In genomic region chr4:168857546-168858314, GRCh38 we compare ENCODE assay signal across 13 cellular contexts.
DNase-seq lines count a peak whose midpoint lies in the region; ATAC-seq and TF ChIP-seq lines count a peak whose summit lies in the region.
"Had no signal": no experiment of that assay in that cellular context is flagged by ENCODE, and none has a peak within 500 bp of the region (broad histone marks: within the 10 kb centered on the region; RNA-seq: fewer than 3 reads in every experiment).

No MANE protein-coding gene starts in this region.

- H3K9me3 ChIP-seq in right atrium auricular region, result no peaks in the 10 kb centered on the region
- H3K9me3 ChIP-seq in trophoblast cell (ENCODE audit: insufficient read depth, low read depth, low read length), result no peaks in the 10 kb centered on the region
- H3K9me3 ChIP-seq in Caco-2, result no peaks in the 10 kb centered on the region
- H3K9me3 ChIP-seq: adrenal gland had no signal

- no peak for ATAC-seq in GM21576 (IDR thresholded peaks at IDR 0.05; ENCODE audit: unreplicated experiment)
- no peak for ATAC-seq in GM19351 (IDR thresholded peaks at IDR 0.05; ENCODE audit: unreplicated experiment)

- H3K4me1 Mint-ChIP-seq in Caco-2 (ENCODE audit: low read depth, unreplicated experiment), result peaks cover 8% of the 10 kb centered on the region

- no peaks in the 10 kb centered on the region for H3K79me1 ChIP-seq in trophoblast cell (ENCODE audit: low read length)

- no peak overlapping the region for H4K8ac ChIP-seq in trophoblast cell (ENCODE audit: low read depth, low read length)

- H2BK5ac ChIP-seq in trophoblast cell (ENCODE audit: low read depth, low read length, poor library complexity), result no peak overlapping the region

- POLR2A ChIA-PET in Caco-2 (lab: Charles Lee), result no interaction called here

- no peak overlapping the region for H3K4me3 Mint-ChIP-seq in Caco-2 (ENCODE audit: unreplicated experiment)
- H3K4me3 Mint-ChIP-seq: immature natural killer cell, type B pancreatic cell had no signal

- peaks cover 5% of the 10 kb centered on the region for H3K36me3 Mint-ChIP-seq in Caco-2 (ENCODE audit: insufficient read depth, unreplicated experiment)

- no peak for DNase-seq in right atrium auricular region (ENCODE audit: low spot score)
- DNase-seq in cardiac septum (ENCODE audit: low spot score), result no peak
- peak; percentile 74 for DNase-seq in fibroblast of mammary gland (ENCODE audit: low read depth)
- peak in 1 of 2 donors; percentile 70 for DNase-seq in trophoblast cell
- DNase-seq in Caco-2, result no peak
- no peak for DNase-seq in NCI-H187 (lab: John Stamatoyannopoulos, UW)
- DNase-seq: immature natural killer cell, Kasumi-1 had no signal

- H4K12ac ChIP-seq in trophoblast cell (ENCODE audit: low read depth, low read length), result no peak overlapping the region

- BruUV-seq in Caco-2 (replicated peaks; lab: Mats Ljungman, UMichigan), result no TSS peak

- no peak overlapping the region for H4K91ac ChIP-seq in trophoblast cell (ENCODE audit: low read depth, low read length)

- no peak overlapping the region for H2AK5ac ChIP-seq in trophoblast cell (ENCODE audit: low read length)

- CTCF ChIA-PET in Caco-2 (lab: Charles Lee), result no interaction called here

- H3K23ac ChIP-seq in trophoblast cell (ENCODE audit: low read length), result no peak overlapping the region

- H3K4me1 ChIP-seq in right atrium auricular region, result peaks cover 0 to 75% of the 10 kb centered on the region in 2 donors
- H3K4me1 ChIP-seq in trophoblast cell (ENCODE audit: control insufficient read depth in 1 of 2, insufficient read depth in 2 of 2, low read length in 2 of 2), result peaks cover 6 to 11% of the 10 kb centered on the region in 2 experiments
- H3K4me1 ChIP-seq in Caco-2, result no peaks in the 10 kb centered on the region

- H3K79me2 ChIP-seq in trophoblast cell (ENCODE audit: control insufficient read depth, insufficient read depth, low read length, poor library complexity), result peaks cover 10% of the 10 kb centered on the region

- no peak overlapping the region for H3K4me2 ChIP-seq in trophoblast cell (ENCODE audit: low read length)

- no peak overlapping the region for H3K4me3 ChIP-seq in right atrium auricular region
- H3K4me3 ChIP-seq in fibroblast of mammary gland (ENCODE audit: control insufficient read depth, low read depth, low read length), result no peak overlapping the region
- H3K4me3 ChIP-seq in trophoblast cell (ENCODE audit: low read depth, low read length), result no peak overlapping the region
- no peak overlapping the region for H3K4me3 ChIP-seq in Caco-2 (ENCODE audit: low read depth, low read length)
- H3K4me3 ChIP-seq: adrenal gland, skin epidermis had no signal

- no CpG with 5 or more reads among the region's 5 CpGs for WGBS in trophoblast cell (ENCODE audit: extremely low coverage, insufficient coverage, insufficient read length)

- no peak overlapping the region for H3K4ac ChIP-seq in trophoblast cell (ENCODE audit: low read depth, low read length)

- H3K27ac ChIP-seq in right atrium auricular region (peak overlapping the region; percentile 54 to 77), trophoblast cell (ENCODE audit: low read depth, low read length) (no peak overlapping the region)

- intact Hi-C loops in cardiac septum (cut with DNase I) (no loop called here), Caco-2 (cut with micrococcal nuclease; ENCODE audit: unreplicated experiment) (no loop called here)

- no peak overlapping the region for H3K14ac ChIP-seq in trophoblast cell (ENCODE audit: low read length)

- H3K27ac Mint-ChIP-seq in Caco-2 (ENCODE audit: unreplicated experiment), result no peak overlapping the region
- H3K27ac Mint-ChIP-seq: immature natural killer cell, type B pancreatic cell had no signal

- H3K36me3 ChIP-seq in right atrium auricular region (peaks cover 32% of the 10 kb centered on the region), trophoblast cell (ENCODE audit: control insufficient read depth in 1 of 2, insufficient read depth in 2 of 2, low read length in 2 of 2) (peaks cover 17 to 37% of the 10 kb centered on the region in 2 experiments), Caco-2 (ENCODE audit: control insufficient read depth, insufficient read depth, low read length) (no peaks in the 10 kb centered on the region)
- H3K36me3 ChIP-seq: adrenal gland had no signal

- no peaks in the 10 kb centered on the region for H3K27me3 Mint-ChIP-seq in Caco-2 (ENCODE audit: insufficient read depth, unreplicated experiment)
- H3K27me3 Mint-ChIP-seq: type B pancreatic cell had no signal

- no peaks in the 10 kb centered on the region for H3K27me3 ChIP-seq in right atrium auricular region
- no peaks in the 10 kb centered on the region for H3K27me3 ChIP-seq in trophoblast cell (ENCODE audit: insufficient read depth, low read length)
- H3K27me3 ChIP-seq in Caco-2 (replicated peaks; ENCODE audit: control insufficient read depth, insufficient read depth, low read length), result no peaks in the 10 kb centered on the region
- H3K27me3 ChIP-seq: adrenal gland had no signal

- TF ChIP-seq CTCF in right atrium auricular region (IDR thresholded peaks at IDR 0.05), result no peak
- TF ChIP-seq CTCF in fibroblast of mammary gland (conservative IDR thresholded peaks at IDR 0.05; ENCODE audit: control insufficient read depth, insufficient read depth, low read depth, low read length), result no peak
- TF ChIP-seq CTCF in Caco-2 (IDR thresholded peaks at IDR 0.05; ENCODE audit: insufficient read depth in 1 of 2, low read depth in 1 of 2, low read length in 1 of 2, severe bottlenecking in 1 of 2, unreplicated experiment in 1 of 2), result no peak

- H3K9me3 Mint-ChIP-seq in Caco-2 (ENCODE audit: unreplicated experiment), result no peaks in the 10 kb centered on the region
- H3K9me3 Mint-ChIP-seq: immature natural killer cell had no signal

- H2AFZ ChIP-seq in trophoblast cell (ENCODE audit: insufficient read depth, low read length, poor library complexity), result no peak overlapping the region

- no peak overlapping the region for H3K9ac ChIP-seq in trophoblast cell (ENCODE audit: low read length)

- no peak overlapping the region for H2BK120ac ChIP-seq in trophoblast cell (ENCODE audit: insufficient read depth, low read length, poor library complexity)

- H2BK12ac ChIP-seq in trophoblast cell (ENCODE audit: low read length), result peak overlapping the region; percentile 55

- H3K18ac ChIP-seq in trophoblast cell (ENCODE audit: low read length), result no peak overlapping the region
